Comparison of ENCODE assay signal across 1 cellular context in the genomic region with DNA sequence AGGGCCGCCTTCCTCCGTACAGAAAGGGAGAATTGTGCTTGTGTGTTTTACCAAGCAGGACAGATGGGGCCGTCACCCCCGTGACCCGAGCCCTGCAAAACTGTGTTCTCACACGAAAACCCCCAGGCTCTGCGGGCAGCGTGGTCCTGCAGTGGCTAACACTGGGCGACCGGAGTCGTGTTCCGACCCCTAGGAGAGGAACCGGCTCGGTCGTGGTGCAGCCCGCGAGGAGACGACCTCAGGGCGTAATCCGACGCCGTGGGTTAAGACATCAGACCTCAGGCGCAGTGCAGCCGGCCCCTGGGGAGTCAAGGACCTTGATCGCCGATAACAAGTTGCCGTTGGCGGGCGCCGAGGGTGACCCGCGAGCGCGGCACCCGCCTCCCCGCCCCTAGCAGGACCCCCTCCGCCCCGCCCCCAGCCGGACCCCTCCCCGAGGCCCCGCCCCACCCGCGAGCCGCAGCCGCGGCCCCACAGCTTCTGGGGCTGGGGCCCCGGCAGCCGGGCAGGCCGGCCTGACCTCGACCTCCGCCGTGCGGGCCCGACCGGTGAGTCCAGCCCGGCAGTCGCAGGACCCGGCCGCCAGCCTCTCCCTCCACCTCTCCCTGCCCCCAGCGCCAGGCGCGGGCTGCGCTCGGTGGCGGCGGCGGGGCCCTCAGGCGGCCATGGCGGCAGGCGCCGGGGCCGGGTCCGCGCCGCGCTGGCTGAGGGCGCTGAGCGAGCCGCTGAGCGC.
TF ChIP-seq lines count a peak whose summit lies in the region.

Gene CHPT1 (plus strand): TSS at position 444 of the 733 bp plus-strand sequence. CDS start 222 bp downstream, at position 666.

TF ChIP-seq in HepG2, 621 proteins besides CTCF, POLR2A, EP300 and RAD21 (continued from another document and continues in another):
- no peak for TF ChIP-seq ZBTB21 (CRISPR knock-in tag; IDR thresholded peaks at IDR 0.05)
- TF ChIP-seq GPBP1L1 (CRISPR knock-in tag; IDR thresholded peaks at IDR 0.05) = no peak
- TF ChIP-seq ZNF766 (CRISPR knock-in tag; IDR thresholded peaks at IDR 0.05; ENCODE audit: borderline replicate concordance) = peak; percentile 78
- TF ChIP-seq ZNF557 (CRISPR knock-in tag; IDR thresholded peaks at IDR 0.05) = peak; percentile 52; the same call in 1 of the 2 replicates
- peak; percentile 78; the same call in 1 of the 2 replicates for TF ChIP-seq HNF4A (CRISPR knock-in tag; IDR thresholded peaks at IDR 0.05)
- no peak for TF ChIP-seq GATA4 (IDR thresholded peaks at IDR 0.05; ENCODE audit: borderline replicate concordance, low read depth)
- no peak for TF ChIP-seq RFX5 (IDR thresholded peaks at IDR 0.05; ENCODE audit: low read depth, low read length)
- no peak for TF ChIP-seq AHR (CRISPR knock-in tag; IDR thresholded peaks at IDR 0.05)
- TF ChIP-seq, protein P1, sequence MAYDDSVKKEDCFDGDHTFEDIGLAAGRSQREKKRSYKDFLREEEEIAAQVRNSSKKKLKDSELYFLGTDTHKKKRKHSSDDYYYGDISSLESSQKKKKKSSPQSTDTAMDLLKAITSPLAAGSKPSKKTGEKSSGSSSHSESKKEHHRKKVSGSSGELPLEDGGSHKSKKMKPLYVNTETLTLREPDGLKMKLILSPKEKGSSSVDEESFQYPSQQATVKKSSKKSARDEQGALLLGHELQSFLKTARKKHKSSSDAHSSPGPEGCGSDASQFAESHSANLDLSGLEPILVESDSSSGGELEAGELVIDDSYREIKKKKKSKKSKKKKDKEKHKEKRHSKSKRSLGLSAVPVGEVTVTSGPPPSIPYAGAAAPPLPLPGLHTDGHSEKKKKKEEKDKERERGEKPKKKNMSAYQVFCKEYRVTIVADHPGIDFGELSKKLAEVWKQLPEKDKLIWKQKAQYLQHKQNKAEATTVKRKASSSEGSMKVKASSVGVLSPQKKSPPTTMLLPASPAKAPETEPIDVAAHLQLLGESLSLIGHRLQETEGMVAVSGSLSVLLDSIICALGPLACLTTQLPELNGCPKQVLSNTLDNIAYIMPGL (CRISPR knock-in tag; IDR thresholded peaks at IDR 0.05; ENCODE audit: borderline replicate concordance in 1 of 2, low read depth in 1 of 2) = peak in 1 of 2 experiments; percentile 7; a peak in 1 of 4 replicates
- TF ChIP-seq, protein P2, sequence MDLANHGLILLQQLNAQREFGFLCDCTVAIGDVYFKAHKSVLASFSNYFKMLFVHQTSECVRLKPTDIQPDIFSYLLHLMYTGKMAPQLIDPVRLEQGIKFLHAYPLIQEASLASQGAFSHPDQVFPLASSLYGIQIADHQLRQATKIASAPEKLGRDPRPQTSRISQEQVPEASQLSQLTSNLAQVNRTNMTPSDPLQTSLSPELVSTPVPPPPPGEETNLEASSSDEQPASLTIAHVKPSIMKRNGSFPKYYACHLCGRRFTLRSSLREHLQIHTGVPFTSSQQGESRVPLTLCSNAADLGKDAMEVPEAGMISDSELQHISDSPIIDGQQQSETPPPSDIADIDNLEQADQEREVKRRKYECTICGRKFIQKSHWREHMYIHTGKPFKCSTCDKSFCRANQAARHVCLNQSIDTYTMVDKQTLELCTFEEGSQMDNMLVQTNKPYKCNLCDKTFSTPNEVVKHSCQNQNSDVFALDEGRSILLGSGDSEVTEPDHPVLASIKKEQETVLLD (CRISPR knock-in tag; IDR thresholded peaks at IDR 0.05; ENCODE audit: low read depth) = peak; percentile 11; the same call in 1 of the 2 replicates
- peak; percentile 53 for TF ChIP-seq SALL1 (CRISPR knock-in tag; IDR thresholded peaks at IDR 0.05)
- TF ChIP-seq ZNF382 (CRISPR knock-in tag; IDR thresholded peaks at IDR 0.05; ENCODE audit: borderline replicate concordance) = no peak
- no peak for TF ChIP-seq MTA1 (CRISPR knock-in tag; IDR thresholded peaks at IDR 0.05; ENCODE audit: borderline replicate concordance)
- TF ChIP-seq, protein P3, sequence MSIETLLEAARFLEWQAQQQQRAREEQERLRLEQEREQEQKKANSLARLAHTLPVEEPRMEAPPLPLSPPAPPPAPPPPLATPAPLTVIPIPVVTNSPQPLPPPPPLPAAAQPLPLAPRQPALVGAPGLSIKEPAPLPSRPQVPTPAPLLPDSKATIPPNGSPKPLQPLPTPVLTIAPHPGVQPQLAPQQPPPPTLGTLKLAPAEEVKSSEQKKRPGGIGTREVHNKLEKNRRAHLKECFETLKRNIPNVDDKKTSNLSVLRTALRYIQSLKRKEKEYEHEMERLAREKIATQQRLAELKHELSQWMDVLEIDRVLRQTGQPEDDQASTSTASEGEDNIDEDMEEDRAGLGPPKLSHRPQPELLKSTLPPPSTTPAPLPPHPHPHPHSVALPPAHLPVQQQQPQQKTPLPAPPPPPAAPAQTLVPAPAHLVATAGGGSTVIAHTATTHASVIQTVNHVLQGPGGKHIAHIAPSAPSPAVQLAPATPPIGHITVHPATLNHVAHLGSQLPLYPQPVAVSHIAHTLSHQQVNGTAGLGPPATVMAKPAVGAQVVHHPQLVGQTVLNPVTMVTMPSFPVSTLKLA (IDR thresholded peaks at IDR 0.05) = no peak
- TF ChIP-seq, protein P4, sequence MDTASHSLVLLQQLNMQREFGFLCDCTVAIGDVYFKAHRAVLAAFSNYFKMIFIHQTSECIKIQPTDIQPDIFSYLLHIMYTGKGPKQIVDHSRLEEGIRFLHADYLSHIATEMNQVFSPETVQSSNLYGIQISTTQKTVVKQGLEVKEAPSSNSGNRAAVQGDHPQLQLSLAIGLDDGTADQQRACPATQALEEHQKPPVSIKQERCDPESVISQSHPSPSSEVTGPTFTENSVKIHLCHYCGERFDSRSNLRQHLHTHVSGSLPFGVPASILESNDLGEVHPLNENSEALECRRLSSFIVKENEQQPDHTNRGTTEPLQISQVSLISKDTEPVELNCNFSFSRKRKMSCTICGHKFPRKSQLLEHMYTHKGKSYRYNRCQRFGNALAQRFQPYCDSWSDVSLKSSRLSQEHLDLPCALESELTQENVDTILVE (CRISPR knock-in tag; IDR thresholded peaks at IDR 0.05) = peak; percentile 14
- no peak for TF ChIP-seq ZNF326 (CRISPR knock-in tag; IDR thresholded peaks at IDR 0.05; ENCODE audit: borderline replicate concordance)
- no peak for TF ChIP-seq ZNF362 (CRISPR knock-in tag; IDR thresholded peaks at IDR 0.05; ENCODE audit: borderline replicate concordance)
- TF ChIP-seq IKZF4 (CRISPR knock-in tag; IDR thresholded peaks at IDR 0.05; ENCODE audit: borderline replicate concordance, low read depth, not compliant biosample characterization) = no peak
- TF ChIP-seq RCOR2 (CRISPR knock-in tag; IDR thresholded peaks at IDR 0.05) = no peak
- TF ChIP-seq MYPOP (CRISPR knock-in tag; IDR thresholded peaks at IDR 0.05) = no peak
- no peak for TF ChIP-seq HDAC6 (IDR thresholded peaks at IDR 0.05; ENCODE audit: low read depth, low read length)
- TF ChIP-seq, protein P5, sequence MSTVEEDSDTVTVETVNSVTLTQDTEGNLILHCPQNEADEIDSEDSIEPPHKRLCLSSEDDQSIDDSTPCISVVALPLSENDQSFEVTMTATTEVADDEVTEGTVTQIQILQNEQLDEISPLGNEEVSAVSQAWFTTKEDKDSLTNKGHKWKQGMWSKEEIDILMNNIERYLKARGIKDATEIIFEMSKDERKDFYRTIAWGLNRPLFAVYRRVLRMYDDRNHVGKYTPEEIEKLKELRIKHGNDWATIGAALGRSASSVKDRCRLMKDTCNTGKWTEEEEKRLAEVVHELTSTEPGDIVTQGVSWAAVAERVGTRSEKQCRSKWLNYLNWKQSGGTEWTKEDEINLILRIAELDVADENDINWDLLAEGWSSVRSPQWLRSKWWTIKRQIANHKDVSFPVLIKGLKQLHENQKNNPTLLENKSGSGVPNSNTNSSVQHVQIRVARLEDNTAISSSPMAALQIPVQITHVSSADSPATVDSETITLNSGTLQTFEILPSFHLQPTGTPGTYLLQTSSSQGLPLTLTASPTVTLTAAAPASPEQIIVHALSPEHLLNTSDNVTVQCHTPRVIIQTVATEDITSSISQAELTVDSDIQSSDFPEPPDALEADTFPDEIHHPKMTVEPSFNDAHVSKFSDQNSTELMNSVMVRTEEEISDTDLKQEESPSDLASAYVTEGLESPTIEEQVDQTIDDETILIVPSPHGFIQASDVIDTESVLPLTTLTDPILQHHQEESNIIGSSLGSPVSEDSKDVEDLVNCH (CRISPR knock-in tag; IDR thresholded peaks at IDR 0.05) = no peak
- TF ChIP-seq, protein P6, sequence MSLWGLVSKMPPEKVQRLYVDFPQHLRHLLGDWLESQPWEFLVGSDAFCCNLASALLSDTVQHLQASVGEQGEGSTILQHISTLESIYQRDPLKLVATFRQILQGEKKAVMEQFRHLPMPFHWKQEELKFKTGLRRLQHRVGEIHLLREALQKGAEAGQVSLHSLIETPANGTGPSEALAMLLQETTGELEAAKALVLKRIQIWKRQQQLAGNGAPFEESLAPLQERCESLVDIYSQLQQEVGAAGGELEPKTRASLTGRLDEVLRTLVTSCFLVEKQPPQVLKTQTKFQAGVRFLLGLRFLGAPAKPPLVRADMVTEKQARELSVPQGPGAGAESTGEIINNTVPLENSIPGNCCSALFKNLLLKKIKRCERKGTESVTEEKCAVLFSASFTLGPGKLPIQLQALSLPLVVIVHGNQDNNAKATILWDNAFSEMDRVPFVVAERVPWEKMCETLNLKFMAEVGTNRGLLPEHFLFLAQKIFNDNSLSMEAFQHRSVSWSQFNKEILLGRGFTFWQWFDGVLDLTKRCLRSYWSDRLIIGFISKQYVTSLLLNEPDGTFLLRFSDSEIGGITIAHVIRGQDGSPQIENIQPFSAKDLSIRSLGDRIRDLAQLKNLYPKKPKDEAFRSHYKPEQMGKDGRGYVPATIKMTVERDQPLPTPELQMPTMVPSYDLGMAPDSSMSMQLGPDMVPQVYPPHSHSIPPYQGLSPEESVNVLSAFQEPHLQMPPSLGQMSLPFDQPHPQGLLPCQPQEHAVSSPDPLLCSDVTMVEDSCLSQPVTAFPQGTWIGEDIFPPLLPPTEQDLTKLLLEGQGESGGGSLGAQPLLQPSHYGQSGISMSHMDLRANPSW (CRISPR knock-in tag; IDR thresholded peaks at IDR 0.05; ENCODE audit: borderline replicate concordance) = no peak
- TF ChIP-seq ZBTB38 (CRISPR knock-in tag; IDR thresholded peaks at IDR 0.05) = no peak
- no peak for TF ChIP-seq ZBTB7A (CRISPR knock-in tag; IDR thresholded peaks at IDR 0.05)
- TF ChIP-seq GFI1 (CRISPR knock-in tag; IDR thresholded peaks at IDR 0.05; ENCODE audit: borderline replicate concordance) = peak; percentile 52; the same call in 1 of the 2 replicates
- TF ChIP-seq ATF3 (CRISPR knock-in tag; IDR thresholded peaks at IDR 0.05) = no peak
- no peak for TF ChIP-seq SP2 (CRISPR knock-in tag; IDR thresholded peaks at IDR 0.05)
- no peak for TF ChIP-seq ZNF10 (CRISPR knock-in tag; IDR thresholded peaks at IDR 0.05; ENCODE audit: borderline replicate concordance, low read depth)
- no peak for TF ChIP-seq CBX1 (IDR thresholded peaks at IDR 0.05; ENCODE audit: low read depth)
- TF ChIP-seq SIX1 (CRISPR knock-in tag; IDR thresholded peaks at IDR 0.05; ENCODE audit: borderline replicate concordance) = peak; percentile 89
- TF ChIP-seq GLI4 (CRISPR knock-in tag; IDR thresholded peaks at IDR 0.05; ENCODE audit: borderline replicate concordance) = peak; percentile 56; the same call in 1 of the 2 replicates
- no peak for TF ChIP-seq TGIF2 (CRISPR knock-in tag; IDR thresholded peaks at IDR 0.05)
- no peak for TF ChIP-seq NFE2 (CRISPR knock-in tag; IDR thresholded peaks at IDR 0.05)
- no peak for TF ChIP-seq RFX1 (IDR thresholded peaks at IDR 0.05)
